Comparison of ENCODE assay signal across 7 cellular contexts in genomic region chr2:99475095-99475494, GRCh38. TPM values are rescaled to one million over a fixed set of nuclear protein-coding genes. Genes with fewer than 3 reads are reported as not detected.
DNase-seq lines count a peak whose midpoint lies in the region; ATAC-seq and TF ChIP-seq lines count a peak whose summit lies in the region.
"Not testable (repeated sequence)": the region's sequence is repeated elsewhere in the genome, so short reads cannot be mapped to it uniquely, and the experiment has no call there.

No MANE protein-coding gene starts in this region.

- CTCF ChIA-PET in IMR-90 (lab: Yijun Ruan, JAX), result not testable (repeated sequence)

- TF ChIP-seq CTCF in IMR-90 (conservative IDR thresholded peaks at IDR 0.05; ENCODE audit: low read depth, low read length); VCaP (conservative IDR thresholded peaks at IDR 0.05); chondrocyte (IDR thresholded peaks at IDR 0.05); esophagus squamous epithelium (IDR thresholded peaks at IDR 0.05): not testable (repeated sequence)

- not testable (repeated sequence) for TF ChIP-seq POLR2A in IMR-90 (IDR thresholded peaks at IDR 0.05; ENCODE audit: low read depth, low read length); esophagus squamous epithelium (IDR thresholded peaks at IDR 0.05)

- peak overlapping the region; percentile 75; the same call in 1 of the 2 replicates for H3K14ac ChIP-seq in IMR-90 (replicated peaks; ENCODE audit: low read depth, low read length)
- not testable (repeated sequence) for H3K14ac ChIP-seq in mesenchymal stem cell (ENCODE audit: low read length in 2 of 2)

- H3K56ac ChIP-seq in IMR-90 (ENCODE audit: extremely low read depth, insufficient read depth, low read length), result not testable (repeated sequence)

- H4K91ac ChIP-seq in IMR-90 (ENCODE audit: insufficient read depth, low read depth, low read length), result peak overlapping the region; percentile 51; the same call in 1 of the 2 replicates
- H4K91ac ChIP-seq in mesenchymal stem cell (ENCODE audit: low read length), result not testable (repeated sequence)

- H3K79me1 ChIP-seq in IMR-90 (ENCODE audit: low read depth in 1 of 2, low read length in 2 of 2), result peaks cover 26 to 61% of the 10 kb centered on the region in 2 experiments
- H3K79me1 ChIP-seq in mesenchymal stem cell (replicated peaks; ENCODE audit: low read length, poor library complexity, severe bottlenecking), result not testable (repeated sequence)

- not testable (repeated sequence) for TF ChIP-seq RAD21 in IMR-90 (IDR thresholded peaks at IDR 0.05; ENCODE audit: low read length)

- not testable (repeated sequence) for H3K9me3 Mint-ChIP-seq in chondrocyte (ENCODE audit: low read depth)

- dilution Hi-C loops in IMR-90 (cut with HindIII; ENCODE audit: low sequenced_read_pairs, unreplicated experiment), result not testable (repeated sequence)

- peaks cover 15% of the 10 kb centered on the region; the same call in 1 of the 2 replicates for H4K20me1 ChIP-seq in IMR-90 (ENCODE audit: insufficient read depth, low read length)

- H2AK9ac ChIP-seq in IMR-90 (replicated peaks; ENCODE audit: low read depth, low read length, poor library complexity), result not testable (repeated sequence)

- H3K9me1 ChIP-seq in IMR-90 (ENCODE audit: insufficient read depth, low read length), result peaks cover 19% of the 10 kb centered on the region

- POLR2A ChIA-PET in IMR-90 (lab: Charles Lee; ENCODE audit: unreplicated experiment), result not testable (repeated sequence)

- H3K4me3 Mint-ChIP-seq in chondrocyte (ENCODE audit: unreplicated experiment), result not testable (repeated sequence)

- H3K27ac Mint-ChIP-seq in chondrocyte (ENCODE audit: unreplicated experiment), result peak overlapping the region; percentile 62

- DNase-seq in ELR (ENCODE audit: low read depth), result peak; percentile 32
- not testable (repeated sequence) for DNase-seq in IMR-90; chondrocyte (ENCODE audit: low spot score); esophagus squamous epithelium (lab: John Stamatoyannopoulos, UW); mesenchymal stem cell

- 85% methylated on average over 2 of the region's 4 CpGs; no CpG with 5 or more reads in 1 of the 2 experiments for WGBS in IMR-90 (ENCODE audit: extremely low coverage in 2 of 2, insufficient read length in 1 of 2), 2 experiments
- 31 to 44% methylated on average over 4 of the region's 4 CpGs for WGBS in esophagus squamous epithelium, 2 donors
- 91% methylated on average over 4 of the region's 4 CpGs for whole genome bisulfite sequencing in mesenchymal stem cell

- not testable (repeated sequence) for H2AK5ac ChIP-seq in IMR-90 (ENCODE audit: low read depth, low read length); mesenchymal stem cell (ENCODE audit: low read length, severe bottlenecking)

- peak overlapping the region; percentile 43; the same call in 1 of the 2 replicates for H3K4ac ChIP-seq in IMR-90 (ENCODE audit: low read depth, low read length)
- H3K4ac ChIP-seq in mesenchymal stem cell (ENCODE audit: low read depth in 1 of 2, low read length in 2 of 2), result not testable (repeated sequence)

- peak overlapping the region; percentile 80 to 88; a peak in 3 of 4 replicates for H4K8ac ChIP-seq in IMR-90 (ENCODE audit: low read depth in 2 of 2, low read length in 2 of 2)
- not testable (repeated sequence) for H4K8ac ChIP-seq in mesenchymal stem cell (ENCODE audit: low read length)

- not testable (repeated sequence) for H3K18ac ChIP-seq in IMR-90 (ENCODE audit: low read depth, low read length); mesenchymal stem cell (ENCODE audit: low read depth in 1 of 2, low read length in 2 of 2)

- in situ Hi-C loops in IMR-90 (cut with MboI; ENCODE audit: low sequenced_read_pairs), result loop anchor here (10.0 kb wide), 1 partner anchor 290 kb away; the partner anchor contains the start of genes MITD1 and MRPL30

- not testable (repeated sequence) for H2BK20ac ChIP-seq in IMR-90 (ENCODE audit: low read depth, low read length)

- H3K4me3 ChIP-seq in IMR-90 (ENCODE audit: insufficient read depth, low read depth, low read length); mesenchymal stem cell (ENCODE audit: insufficient read depth in 1 of 2, low read depth in 1 of 2, low read length in 2 of 2); skeletal muscle satellite cell (ENCODE audit: low read length): not testable (repeated sequence)
- H3K4me3 ChIP-seq in esophagus squamous epithelium, result peak overlapping the region in 3 of 4 donors; percentile 4 to 16 (median 6)

- H2BK5ac ChIP-seq in IMR-90 (ENCODE audit: low read depth, low read length, poor library complexity, severe bottlenecking); mesenchymal stem cell (ENCODE audit: low read depth, low read length, poor library complexity, severe bottlenecking): not testable (repeated sequence)

- H3K23ac ChIP-seq in IMR-90 (ENCODE audit: low read depth, low read length); mesenchymal stem cell (ENCODE audit: low read length in 2 of 2): not testable (repeated sequence)

- peaks cover 24% of the 10 kb centered on the region for H3K4me1 Mint-ChIP-seq in chondrocyte (ENCODE audit: low read depth)

- H3K27me3 ChIP-seq in IMR-90 (ENCODE audit: control insufficient read depth, insufficient read depth, low read length); esophagus squamous epithelium; mesenchymal stem cell (ENCODE audit: control insufficient read depth in 1 of 2, insufficient read depth in 1 of 2, low read length in 2 of 2); skeletal muscle satellite cell (ENCODE audit: control insufficient read depth, insufficient read depth, low read length): not testable (repeated sequence)

- not testable (repeated sequence) for H2BK12ac ChIP-seq in mesenchymal stem cell (ENCODE audit: low read length in 2 of 2)

- not testable (repeated sequence) for BruUV-seq in IMR-90 (replicated peaks; lab: Mats Ljungman, UMichigan)

- H2BK120ac ChIP-seq in IMR-90 (ENCODE audit: low read depth, low read length), result peak overlapping the region; percentile 65
- H2BK120ac ChIP-seq in mesenchymal stem cell (ENCODE audit: low read depth, low read length), result not testable (repeated sequence)

- not testable (repeated sequence) for H3K9ac ChIP-seq in IMR-90 (ENCODE audit: low read depth, low read length); mesenchymal stem cell (ENCODE audit: low read length); skeletal muscle satellite cell (ENCODE audit: low read depth, low read length)

- H3K4me1 ChIP-seq in IMR-90 (ENCODE audit: control insufficient read depth, insufficient read depth, low read length); mesenchymal stem cell (ENCODE audit: control insufficient read depth, insufficient read depth, low read depth, low read length): not testable (repeated sequence)
- peaks cover 20 to 98% (median 44%) of the 10 kb centered on the region in 3 donors for H3K4me1 ChIP-seq in esophagus squamous epithelium
- H3K4me1 ChIP-seq in skeletal muscle satellite cell (ENCODE audit: control insufficient read depth, insufficient read depth, low read length), result peaks cover 25% of the 10 kb centered on the region

- not testable (repeated sequence) for H3K4me2 ChIP-seq in IMR-90 (ENCODE audit: low read depth, low read length); mesenchymal stem cell (ENCODE audit: low read length, poor library complexity, severe bottlenecking)
- peak overlapping the region; percentile 21 for H3K4me2 ChIP-seq in skeletal muscle satellite cell (ENCODE audit: low read length)

- not testable (repeated sequence) for H3K27ac ChIP-seq in IMR-90 (ENCODE audit: insufficient read depth, low read length)
- H3K27ac ChIP-seq in VCaP (peak overlapping the region; percentile 53), esophagus squamous epithelium (peak overlapping the region; percentile 46 to 89 (median 82)), mesenchymal stem cell (ENCODE audit: low read length, poor library complexity, severe bottlenecking) (peak overlapping the region; percentile 51)

- not testable (repeated sequence) for H2AFZ ChIP-seq in IMR-90 (replicated peaks; ENCODE audit: low read length, poor library complexity); mesenchymal stem cell (ENCODE audit: low read depth, low read length)

- H3K36me3 ChIP-seq in IMR-90 (ENCODE audit: control insufficient read depth, insufficient read depth, low read length); esophagus squamous epithelium; mesenchymal stem cell (ENCODE audit: control insufficient read depth in 1 of 2, insufficient read depth in 2 of 2, low read depth in 1 of 2, low read length in 2 of 2); skeletal muscle satellite cell (ENCODE audit: insufficient read depth, low read length): not testable (repeated sequence)

- not testable (repeated sequence) for ATAC-seq in IMR-90 (ENCODE audit: low read depth)

- not testable (repeated sequence) for H3K36me3 Mint-ChIP-seq in chondrocyte (ENCODE audit: low read depth)

- H3K27me3 Mint-ChIP-seq in chondrocyte (ENCODE audit: low read depth), result not testable (repeated sequence)

- not testable (repeated sequence) for H3K9me3 ChIP-seq in IMR-90 (ENCODE audit: control insufficient read depth, insufficient read depth, low read length); esophagus squamous epithelium; mesenchymal stem cell (ENCODE audit: control insufficient read depth, low read length); skeletal muscle satellite cell (replicated peaks; ENCODE audit: low read length)

- intact Hi-C loops in IMR-90 (cut with micrococcal nuclease); esophagus squamous epithelium (cut with DNase I): not testable (repeated sequence)

- H4K5ac ChIP-seq in IMR-90 (ENCODE audit: low read depth, low read length), result not testable (repeated sequence)

- H2BK15ac ChIP-seq in IMR-90 (ENCODE audit: low read depth, low read length); mesenchymal stem cell (ENCODE audit: low read depth, poor library complexity, severe bottlenecking): not testable (repeated sequence)

RNA-seq across cellular contexts. Expression of gene REV1, which starts 14.7 kb away (rescaled TPM):
- total RNA-seq in IMR-90 (2012; rRNA removed) (25.8 and 30.1 TPM in 2 replicates), chondrocyte (24.4 to 32.8 TPM (median 25.0 TPM) in 3 replicates), esophagus squamous epithelium (10 to 100 TPM; 22.5 to 69.2 (median 39.8) TPM)
- polyA plus RNA-seq in IMR-90 (2012; rRNA removed), result 12.3 and 13.4 TPM in 2 replicates
- 2.2 and 2.5 TPM in 2 replicates for polyA plus RNA-seq in IMR-90 (2012; cell fraction: cytosol; rRNA removed)
- polyA plus RNA-seq in IMR-90 (2012; cell fraction: nucleus; rRNA removed; ENCODE audit: low replicate concordance), result 10.8 and 81.4 TPM in 2 replicates
- polyA plus RNA-seq in mesenchymal stem cell (2013, experiment 1 of 2), result 19.2 TPM
- 19.1 TPM for polyA plus RNA-seq in mesenchymal stem cell (2013, experiment 2 of 2)
- total RNA-seq in skeletal muscle satellite cell (2012; rRNA removed), result 19.5 and 20.1 TPM in 2 replicates
